25 cellular contexts compared by ENCODE assay signal in the genomic region with DNA sequence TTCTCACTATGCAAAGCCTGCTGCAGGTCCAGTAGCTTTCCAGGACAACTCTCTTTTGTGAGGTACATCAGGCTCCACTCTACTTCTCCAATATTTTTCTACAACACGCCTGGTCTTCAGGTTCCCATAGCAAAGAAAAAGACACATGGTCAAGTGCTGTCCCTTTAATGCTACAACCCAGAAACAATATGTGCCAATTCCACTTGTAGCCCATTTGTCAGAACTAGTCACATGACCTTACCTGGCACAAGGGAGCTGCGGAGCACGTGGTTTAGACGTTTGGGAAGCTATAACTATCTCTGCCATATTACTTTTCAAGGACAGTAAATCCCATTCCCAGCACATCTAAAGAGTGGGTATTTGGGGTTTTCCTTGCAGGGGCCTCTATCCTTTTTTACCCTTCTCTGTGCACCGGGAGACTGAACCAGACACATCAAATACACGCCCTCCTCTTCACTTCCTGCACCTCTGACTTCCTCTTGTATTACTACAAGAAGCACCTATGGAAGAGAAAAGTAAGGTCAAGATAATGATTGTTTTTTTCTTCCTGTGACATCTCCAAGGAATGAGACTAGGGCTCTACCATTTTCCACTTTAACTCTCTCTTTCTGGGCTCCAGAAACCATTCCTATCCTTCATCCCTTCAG.
DNase-seq lines count a peak whose midpoint lies in the region; ATAC-seq and TF ChIP-seq lines count a peak whose summit lies in the region.
"Had no signal": no experiment of that assay in that cellular context is flagged by ENCODE, and none has a peak within 500 bp of the region (broad histone marks: within the 10 kb centered on the region; RNA-seq: fewer than 3 reads in every experiment).

No MANE protein-coding gene starts in this region.

- intact Hi-C loops in transverse colon (cut with DNase I; ENCODE audit: low total_unique reads): no loop called here

- TF ChIP-seq EP300 in transverse colon (IDR thresholded peaks at IDR 0.05; ENCODE audit: low read depth): no peak

- H3K27ac ChIP-seq in CD8-positive, alpha-beta memory T cell (ENCODE audit: low read depth, low read length): no peak overlapping the region
- H3K27ac ChIP-seq in transverse colon: no peak overlapping the region
- H3K27ac ChIP-seq: colonic mucosa, foreskin keratinocyte, skin epidermis had no signal

- no peaks in the 10 kb centered on the region for H3K27me3 Mint-ChIP-seq in activated T-cell treated with anti-CD3 and anti-CD28 coated beads, Interleukin-2, amount 50 U/mL, for 24 hours
- no peaks in the 10 kb centered on the region for H3K27me3 Mint-ChIP-seq in CD8-positive, alpha-beta memory T cell
- no peaks in the 10 kb centered on the region for H3K27me3 Mint-ChIP-seq in activated naive CD8-positive, alpha-beta T cell treated with anti-CD3 and anti-CD28 coated beads for 36 hours
- H3K27me3 Mint-ChIP-seq in naive thymus-derived CD8-positive, alpha-beta T cell: no peaks in the 10 kb centered on the region

- in situ Hi-C loops in transverse colon (cut with MboI; ENCODE audit: low pct_ligation_motif_present in 1 of 4, low pct_unique_long_range_greater_than_20kb in 1 of 4, low sequenced_read_pairs in 3 of 4): no loop called here

- 66 to 67% methylated on average over 5 to 6 of the region's 6 CpGs for WGBS in transverse colon (ENCODE audit: low coverage in 1 of 2), 2 donors

- H3K4me1 ChIP-seq in CD8-positive, alpha-beta memory T cell (ENCODE audit: insufficient read depth, low read length): peaks cover 38% of the 10 kb centered on the region
- H3K4me1 ChIP-seq in transverse colon: no peaks in the 10 kb centered on the region
- H3K4me1 ChIP-seq: colonic mucosa, foreskin keratinocyte had no signal

- no peaks in the 10 kb centered on the region for H3K27me3 ChIP-seq in CD8-positive, alpha-beta memory T cell (ENCODE audit: insufficient read depth, low read length, poor library complexity, severe bottlenecking)
- H3K27me3 ChIP-seq in transverse colon: no peaks in the 10 kb centered on the region
- H3K27me3 ChIP-seq: colonic mucosa, foreskin keratinocyte had no signal

- no peak for TF ChIP-seq CTCF in transverse colon (IDR thresholded peaks at IDR 0.05)

- H3K36me3 Mint-ChIP-seq in activated T-cell treated with anti-CD3 and anti-CD28 coated beads, Interleukin-2, amount 50 U/mL, for 24 hours (ENCODE audit: low read depth): peaks cover 2% of the 10 kb centered on the region
- peaks cover 0 to 8% (median 0%) of the 10 kb centered on the region in 3 donors for H3K36me3 Mint-ChIP-seq in CD8-positive, alpha-beta memory T cell
- H3K36me3 Mint-ChIP-seq in activated naive CD8-positive, alpha-beta T cell treated with anti-CD3 and anti-CD28 coated beads for 36 hours: peaks cover 16% of the 10 kb centered on the region
- no peaks in the 10 kb centered on the region for H3K36me3 Mint-ChIP-seq in naive thymus-derived CD8-positive, alpha-beta T cell
- H3K36me3 Mint-ChIP-seq: natural killer cell had no signal

- peak; percentile 70 to 73 for ATAC-seq in naive thymus-derived CD8-positive, alpha-beta T cell
- no peak for ATAC-seq in GM21576 (IDR thresholded peaks at IDR 0.05; ENCODE audit: unreplicated experiment)
- ATAC-seq: esophagus mucosa, foreskin keratinocyte, HepG2, left lobe of liver, natural killer cell, Panc1 had no signal

- H3K27ac Mint-ChIP-seq in activated T-cell treated with anti-CD3 and anti-CD28 coated beads, Interleukin-2, amount 50 U/mL, for 24 hours: peak overlapping the region; percentile 66
- peak overlapping the region; percentile 31 to 85 (median 59) for H3K27ac Mint-ChIP-seq in CD8-positive, alpha-beta memory T cell
- peak overlapping the region; percentile 64 for H3K27ac Mint-ChIP-seq in activated naive CD8-positive, alpha-beta T cell treated with anti-CD3 and anti-CD28 coated beads for 36 hours
- peak overlapping the region; percentile 82 to 95 (median 90) for H3K27ac Mint-ChIP-seq in naive thymus-derived CD8-positive, alpha-beta T cell
- H3K27ac Mint-ChIP-seq: H9, natural killer cell had no signal

- POLR2A ChIA-PET in CD8-positive, alpha-beta memory T cell (lab: Charles Lee): no interaction called here
- POLR2A ChIA-PET in naive thymus-derived CD8-positive, alpha-beta T cell (lab: Charles Lee): interaction anchor here (0.5 to 2.3 kb wide), 3 partner anchors 9 to 336 kb away, joined by 3 to 8 read pairs (median 4); no protein-coding TSS in a partner anchor

- no peak overlapping the region for H3K4me3 Mint-ChIP-seq in activated T-cell treated with anti-CD3 and anti-CD28 coated beads, Interleukin-2, amount 50 U/mL, for 24 hours
- H3K4me3 Mint-ChIP-seq in CD8-positive, alpha-beta memory T cell: peak overlapping the region; percentile 6 to 72 (median 68)
- peak overlapping the region; percentile 8 for H3K4me3 Mint-ChIP-seq in activated naive CD8-positive, alpha-beta T cell treated with anti-CD3 and anti-CD28 coated beads for 36 hours
- peak overlapping the region; percentile 56 to 86 (median 75) for H3K4me3 Mint-ChIP-seq in naive thymus-derived CD8-positive, alpha-beta T cell
- H3K4me3 Mint-ChIP-seq: H9, natural killer cell had no signal

- no peaks in the 10 kb centered on the region for H3K9me3 ChIP-seq in CD8-positive, alpha-beta memory T cell (ENCODE audit: low read length)
- no peaks in the 10 kb centered on the region for H3K9me3 ChIP-seq in transverse colon
- H3K9me3 ChIP-seq: colonic mucosa had no signal

- CTCF ChIA-PET in CD8-positive, alpha-beta memory T cell (lab: Charles Lee): interaction anchor here (0.7 to 1.3 kb wide), 2 partner anchors 16 to 48 kb away, joined by 3 read pairs; no protein-coding TSS in a partner anchor

- DNase-seq in activated T-cell treated with anti-CD3 and anti-CD28 coated beads, Interleukin-2, amount 50 U/mL, for 24 hours: no peak
- DNase-seq in activated T-cell treated with anti-CD3 and anti-CD28 coated beads, Interleukin-2, amount 50 U/mL, for 1 hour: no peak
- peak in 1 of 5 donors; percentile 42 for DNase-seq in CD8-positive, alpha-beta memory T cell
- DNase-seq in activated naive CD8-positive, alpha-beta T cell treated with anti-CD3 and anti-CD28 coated beads for 36 hours: no peak
- peak in 2 of 10 donors; percentile 31 to 35 for DNase-seq in naive thymus-derived CD8-positive, alpha-beta T cell
- DNase-seq in activated CD8-positive, alpha-beta memory T cell treated with anti-CD3 and anti-CD28 coated beads, Interleukin-2, amount 50 U/mL, for 4 hours: no peak
- DNase-seq in transverse colon: no peak
- DNase-seq: activated CD4-positive, alpha-beta T cell treated with anti-CD3 and anti-CD28 coated beads, Interleukin-2, amount 50 U/mL, for 48 hours; C1 segment of cervical spinal cord; colonic mucosa; effector memory CD4-positive, alpha-beta T cell; EL; foreskin keratinocyte; H9; natural killer cell; NCI-H1694; NCI-H2171; NCI-H510A treated with DMSO at 0.1 percent for 48 hours; SHP77 treated with DMSO at 0.1 percent for 48 hours had no signal

- H3K4me1 Mint-ChIP-seq in activated T-cell treated with anti-CD3 and anti-CD28 coated beads, Interleukin-2, amount 50 U/mL, for 24 hours (ENCODE audit: low read depth): peaks cover 78% of the 10 kb centered on the region
- peaks cover 35 to 65% (median 60%) of the 10 kb centered on the region in 3 donors for H3K4me1 Mint-ChIP-seq in CD8-positive, alpha-beta memory T cell
- H3K4me1 Mint-ChIP-seq in activated naive CD8-positive, alpha-beta T cell treated with anti-CD3 and anti-CD28 coated beads for 36 hours: peaks cover 59% of the 10 kb centered on the region
- H3K4me1 Mint-ChIP-seq in naive thymus-derived CD8-positive, alpha-beta T cell: peaks cover 25 to 64% (median 55%) of the 10 kb centered on the region in 4 donors

- TF ChIP-seq POLR2A in transverse colon (IDR thresholded peaks at IDR 0.05): no peak

- peaks cover 10% of the 10 kb centered on the region for H3K9me3 Mint-ChIP-seq in activated T-cell treated with anti-CD3 and anti-CD28 coated beads, Interleukin-2, amount 50 U/mL, for 24 hours
- no peaks in the 10 kb centered on the region for H3K9me3 Mint-ChIP-seq in CD8-positive, alpha-beta memory T cell
- H3K9me3 Mint-ChIP-seq in activated naive CD8-positive, alpha-beta T cell treated with anti-CD3 and anti-CD28 coated beads for 36 hours: peaks cover 4% of the 10 kb centered on the region
- H3K9me3 Mint-ChIP-seq in naive thymus-derived CD8-positive, alpha-beta T cell: no peaks in the 10 kb centered on the region
- H3K9me3 Mint-ChIP-seq: H9, natural killer cell had no signal

- peak overlapping the region; percentile 30 for H3K4me3 ChIP-seq in CD8-positive, alpha-beta memory T cell (ENCODE audit: low read length)
- H3K4me3 ChIP-seq in transverse colon: no peak overlapping the region
- H3K4me3 ChIP-seq: colonic mucosa, skin epidermis had no signal

- no peaks in the 10 kb centered on the region for H3K36me3 ChIP-seq in CD8-positive, alpha-beta memory T cell (ENCODE audit: insufficient read depth, low read length)
- no peaks in the 10 kb centered on the region for H3K36me3 ChIP-seq in transverse colon
- H3K36me3 ChIP-seq: colonic mucosa had no signal
